Comparison of ENCODE assay signal across 1 cellular context in genomic region chr12:117190210-117190781, GRCh38.
A peak's percentile ranks its signal among the peaks of the same experiment; 100 is the strongest.
TF ChIP-seq lines count a peak whose summit lies in the region.

TSS of gene FBXO21 (minus strand) at chr12:117190470. CDS start at chr12:117190456, 14 bp downstream.

TF ChIP-seq in HepG2, 621 proteins besides CTCF, POLR2A, EP300 and RAD21 (continued from another document and continues in another):
- TF ChIP-seq ZNF318 (CRISPR knock-in tag; IDR thresholded peaks at IDR 0.05) (no peak), EEA1 (CRISPR knock-in tag; IDR thresholded peaks at IDR 0.05; ENCODE audit: borderline replicate concordance) (peak; percentile 84; the same call in 1 of the 2 replicates), ZNF563 (CRISPR knock-in tag; IDR thresholded peaks at IDR 0.05) (no peak), KLF6 (CRISPR knock-in tag; IDR thresholded peaks at IDR 0.05) (peak; percentile 84; the same call in 1 of the 2 replicates), MTA3 (CRISPR knock-in tag; IDR thresholded peaks at IDR 0.05) (no peak), ZFY (CRISPR knock-in tag; IDR thresholded peaks at IDR 0.05) (peak; percentile 97), DNMT1 (CRISPR knock-in tag; IDR thresholded peaks at IDR 0.05) (no peak), ZXDC (CRISPR knock-in tag; IDR thresholded peaks at IDR 0.05) (0 out of 2 replicates have a peak, but pooled peaks have one; percentile 62), MIXL1 (CRISPR knock-in tag; IDR thresholded peaks at IDR 0.05) (peak; percentile 38; the same call in 1 of the 2 replicates), ZNF235 (CRISPR knock-in tag; IDR thresholded peaks at IDR 0.05; ENCODE audit: borderline replicate concordance) (0 out of 2 replicates have a peak, but pooled peaks have one; percentile 58), TEAD2 (CRISPR knock-in tag; IDR thresholded peaks at IDR 0.05) (no peak), ZNF879 (CRISPR knock-in tag; IDR thresholded peaks at IDR 0.05) (no peak), ZNF276 (CRISPR knock-in tag; IDR thresholded peaks at IDR 0.05; ENCODE audit: low read depth) (no peak), ZC3H4 (CRISPR knock-in tag; IDR thresholded peaks at IDR 0.05; ENCODE audit: borderline replicate concordance) (no peak), HMGXB3 (CRISPR knock-in tag; IDR thresholded peaks at IDR 0.05; ENCODE audit: borderline replicate concordance) (no peak), GABPB1 (CRISPR knock-in tag; IDR thresholded peaks at IDR 0.05) (peak; percentile 81), HINFP (CRISPR knock-in tag; IDR thresholded peaks at IDR 0.05; ENCODE audit: low read depth) (peak; percentile 43; the same call in 1 of the 2 replicates), USF2 (IDR thresholded peaks at IDR 0.05; ENCODE audit: low read depth, low read length) (no peak), USF2 (CRISPR knock-in tag; IDR thresholded peaks at IDR 0.05; ENCODE audit: borderline replicate concordance) (no peak), ZNF691 (CRISPR knock-in tag; IDR thresholded peaks at IDR 0.05; ENCODE audit: borderline replicate concordance, low read depth) (peak; percentile 60; the same call in 1 of the 2 replicates), ZNF605 (CRISPR knock-in tag; IDR thresholded peaks at IDR 0.05) (0 out of 2 replicates have a peak, but pooled peaks have one; percentile 30), GLI4 (CRISPR knock-in tag; IDR thresholded peaks at IDR 0.05; ENCODE audit: borderline replicate concordance) (no peak; the same call in 1 of the 2 replicates), DZIP1 (CRISPR knock-in tag; IDR thresholded peaks at IDR 0.05) (0 out of 2 replicates have a peak, but pooled peaks have one; percentile 2), NFIB (CRISPR knock-in tag; IDR thresholded peaks at IDR 0.05; ENCODE audit: borderline replicate concordance) (no peak), CCDC6 (CRISPR knock-in tag; IDR thresholded peaks at IDR 0.05) (0 out of 2 replicates have a peak, but pooled peaks have one; percentile 23), SMARCC2 (IDR thresholded peaks at IDR 0.05) (no peak), CEBPB (IDR thresholded peaks at IDR 0.05; ENCODE audit: borderline replicate concordance, low read depth, low read length) (no peak), ZNF550 (CRISPR knock-in tag; IDR thresholded peaks at IDR 0.05; ENCODE audit: borderline replicate concordance) (no peak), ADNP (CRISPR knock-in tag; IDR thresholded peaks at IDR 0.05) (no peak)
